1 cellular context compared by ENCODE assay signal in the genomic region with DNA sequence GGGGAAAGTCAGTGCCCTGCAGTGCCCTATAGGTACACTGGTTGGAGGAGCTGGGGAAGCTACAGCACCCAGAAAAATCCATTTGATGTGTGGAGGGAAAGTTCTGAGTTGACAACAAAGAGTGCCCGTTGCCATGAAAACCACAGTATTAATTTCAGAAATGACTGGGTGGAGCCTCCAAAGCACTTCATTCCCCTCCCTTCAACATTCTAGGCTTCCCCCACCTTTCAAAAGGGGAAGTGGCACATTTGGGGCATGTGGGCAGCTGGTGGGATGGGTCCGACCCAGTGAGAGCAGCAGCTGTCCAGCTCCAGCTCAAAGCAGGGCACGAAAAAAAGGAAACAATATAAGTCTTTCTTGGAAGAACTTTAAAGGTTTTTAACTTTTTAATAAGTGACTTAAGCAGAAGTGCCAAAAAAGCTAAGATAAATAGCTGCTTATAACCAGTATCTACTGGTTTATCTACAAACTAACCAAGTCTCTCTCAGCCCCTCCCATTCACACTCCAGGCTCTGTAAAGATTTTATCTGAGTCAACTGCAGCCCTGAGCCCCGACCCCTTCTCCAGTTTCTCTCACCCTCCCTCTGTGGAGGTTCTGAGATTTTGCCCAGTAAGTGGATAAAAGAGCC.
TF ChIP-seq lines count a peak whose summit lies in the region.

No MANE protein-coding gene starts in this region.

TF ChIP-seq in H1, 55 proteins besides CTCF, POLR2A, EP300 and RAD21:
- TF ChIP-seq ZNF274 (IDR thresholded peaks at IDR 0.05; ENCODE audit: borderline replicate concordance, extremely low read depth, low read length) = no peak
- no peak for TF ChIP-seq CHD2 (IDR thresholded peaks at IDR 0.05; ENCODE audit: low read length)
- no peak for TF ChIP-seq CBX8 (IDR thresholded peaks at IDR 0.05; ENCODE audit: borderline replicate concordance, low read depth, low read length)
- TF ChIP-seq, protein P1, sequence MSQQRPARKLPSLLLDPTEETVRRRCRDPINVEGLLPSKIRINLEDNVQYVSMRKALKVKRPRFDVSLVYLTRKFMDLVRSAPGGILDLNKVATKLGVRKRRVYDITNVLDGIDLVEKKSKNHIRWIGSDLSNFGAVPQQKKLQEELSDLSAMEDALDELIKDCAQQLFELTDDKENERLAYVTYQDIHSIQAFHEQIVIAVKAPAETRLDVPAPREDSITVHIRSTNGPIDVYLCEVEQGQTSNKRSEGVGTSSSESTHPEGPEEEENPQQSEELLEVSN (IDR thresholded peaks at IDR 0.05) = no peak
- TF ChIP-seq TCF12 (IDR thresholded peaks at IDR 0.05; ENCODE audit: low read depth, low read length) = no peak
- no peak for TF ChIP-seq BRCA1 (IDR thresholded peaks at IDR 0.05; ENCODE audit: low read depth, low read length)
- TF ChIP-seq SP1 (IDR thresholded peaks at IDR 0.05; ENCODE audit: low read depth, low read length) = no peak
- no peak for TF ChIP-seq RXRA (IDR thresholded peaks at IDR 0.05; ENCODE audit: insufficient read depth, low read depth, low read length)
- TF ChIP-seq SP2 (IDR thresholded peaks at IDR 0.05; ENCODE audit: low read length) = no peak
- no peak for TF ChIP-seq CEBPB (IDR thresholded peaks at IDR 0.05; ENCODE audit: low read depth, low read length)
- TF ChIP-seq EGR1 (IDR thresholded peaks at IDR 0.05; ENCODE audit: borderline replicate concordance, low read depth, low read length) = no peak
- TF ChIP-seq SIN3A (conservative IDR thresholded peaks at IDR 0.05 in 1 of 2, IDR thresholded peaks at IDR 0.05 in 1 of 2; ENCODE audit: low read depth in 1 of 2, low read length in 2 of 2) = no peak
- TF ChIP-seq, protein P2, sequence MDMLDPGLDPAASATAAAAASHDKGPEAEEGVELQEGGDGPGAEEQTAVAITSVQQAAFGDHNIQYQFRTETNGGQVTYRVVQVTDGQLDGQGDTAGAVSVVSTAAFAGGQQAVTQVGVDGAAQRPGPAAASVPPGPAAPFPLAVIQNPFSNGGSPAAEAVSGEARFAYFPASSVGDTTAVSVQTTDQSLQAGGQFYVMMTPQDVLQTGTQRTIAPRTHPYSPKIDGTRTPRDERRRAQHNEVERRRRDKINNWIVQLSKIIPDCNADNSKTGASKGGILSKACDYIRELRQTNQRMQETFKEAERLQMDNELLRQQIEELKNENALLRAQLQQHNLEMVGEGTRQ (IDR thresholded peaks at IDR 0.05; ENCODE audit: low read length) = no peak
- no peak for TF ChIP-seq MAFK (IDR thresholded peaks at IDR 0.05; ENCODE audit: low read depth, low read length)
- TF ChIP-seq EZH2 (IDR thresholded peaks at IDR 0.05; ENCODE audit: low read depth, low read length, severe bottlenecking) = no peak
- no peak for TF ChIP-seq TBP (IDR thresholded peaks at IDR 0.05; ENCODE audit: low read depth, low read length)
